19 cellular contexts compared by ENCODE assay signal in the genomic region with DNA sequence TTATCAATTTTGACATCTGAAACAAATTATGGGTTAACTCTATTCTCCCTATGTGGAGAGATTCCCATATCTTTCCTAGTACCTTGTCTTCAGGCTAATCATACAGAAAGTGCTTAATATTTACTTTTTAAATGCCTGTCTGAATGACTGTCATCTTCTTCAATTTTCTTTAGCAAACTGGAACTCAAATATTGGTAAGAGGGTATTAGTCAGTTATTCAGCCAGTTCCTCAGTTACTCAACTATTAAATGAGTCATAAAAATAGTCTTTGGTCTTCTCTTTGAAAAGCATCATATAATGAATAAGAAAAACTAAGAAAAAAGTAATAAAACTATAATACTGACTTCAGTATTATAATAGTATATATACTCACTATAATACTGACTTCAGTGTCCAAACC.
"Had no signal": no experiment of that assay in that cellular context is flagged by ENCODE, and none has a peak within 500 bp of the region (broad histone marks: within the 10 kb centered on the region; RNA-seq: fewer than 3 reads in every experiment).

No MANE protein-coding gene starts in this region.

- H3K36me3 ChIP-seq: gastroesophageal sphincter, lower lobe of right lung, neutrophil, thyroid gland, uterus had no signal

- H3K27ac ChIP-seq: body of pancreas, gastroesophageal sphincter, lower lobe of right lung, neutrophil, thyroid gland, uterus had no signal

- H3K27ac Mint-ChIP-seq: activated CD4-positive, alpha-beta memory T cell treated with anti-CD3 and anti-CD28 coated beads for 36 hours; activated naive CD8-positive, alpha-beta T cell treated with anti-CD3 and anti-CD28 coated beads, Interleukin-2, amount 50 U/mL, for 24 hours; activated T-cell treated with anti-CD3 and anti-CD28 coated beads, Interleukin-2, amount 50 U/mL, for 72 hours; naive B cell; T-helper 2 cell treated with Interferon-gamma antibody and Interleukin-4, amounts not matched to agents 5 μg/mL and 100 μg/mL, for 36 hours had no signal

- H3K4me3 Mint-ChIP-seq: activated CD4-positive, alpha-beta memory T cell treated with anti-CD3 and anti-CD28 coated beads for 36 hours; activated naive CD8-positive, alpha-beta T cell treated with anti-CD3 and anti-CD28 coated beads, Interleukin-2, amount 50 U/mL, for 24 hours; activated T-cell treated with anti-CD3 and anti-CD28 coated beads, Interleukin-2, amount 50 U/mL, for 72 hours; naive B cell; T-helper 2 cell treated with Interferon-gamma antibody and Interleukin-4, amounts not matched to agents 5 μg/mL and 100 μg/mL, for 36 hours had no signal

- H3K4me3 ChIP-seq: body of pancreas, gastroesophageal sphincter, lower lobe of right lung, smooth muscle cell, thyroid gland, uterus had no signal

- H3K4me2 ChIP-seq: smooth muscle cell had no signal

- H3K4me1 ChIP-seq: body of pancreas, gastroesophageal sphincter, lower lobe of right lung, thyroid gland, uterus had no signal

- H3K9me3 ChIP-seq: body of pancreas, gastroesophageal sphincter, lower lobe of right lung, neutrophil, thyroid gland, uterus had no signal

- ATAC-seq: activated naive CD8-positive, alpha-beta T cell treated with anti-CD3 and anti-CD28 coated beads, Interleukin-2, amount 50 U/mL, for 24 hours; activated T-cell treated with anti-CD3 and anti-CD28 coated beads, Interleukin-2, amount 50 U/mL, for 72 hours; body of pancreas; esophagus mucosa; gastroesophageal sphincter; lower lobe of right lung had no signal

- DNase-seq: activated CD4-positive, alpha-beta memory T cell treated with anti-CD3 and anti-CD28 coated beads for 36 hours; activated CD8-positive, alpha-beta memory T cell treated with anti-CD3 and anti-CD28 coated beads, Interleukin-2, amount 50 U/mL, for 4 hours; activated naive CD4-positive, alpha-beta T cell; activated naive CD8-positive, alpha-beta T cell treated with anti-CD3 and anti-CD28 coated beads, Interleukin-2, amount 50 U/mL, for 24 hours; activated T-cell treated with anti-CD3 and anti-CD28 coated beads, Interleukin-2, amount 50 U/mL, for 72 hours; body of pancreas; cerebellar nuclear complex; dermis blood vessel endothelial cell; kidney; lower lobe of right lung; naive B cell; retina; thyroid gland; uterus had no signal

- H3K4me1 Mint-ChIP-seq: activated naive CD8-positive, alpha-beta T cell treated with anti-CD3 and anti-CD28 coated beads, Interleukin-2, amount 50 U/mL, for 24 hours; naive B cell had no signal

- H3K27me3 ChIP-seq: body of pancreas, gastroesophageal sphincter, neutrophil, thyroid gland, uterus had no signal

- H3K36me3 Mint-ChIP-seq: activated CD4-positive, alpha-beta memory T cell treated with anti-CD3 and anti-CD28 coated beads for 36 hours; naive B cell had no signal

- H3K27me3 Mint-ChIP-seq: activated CD4-positive, alpha-beta memory T cell treated with anti-CD3 and anti-CD28 coated beads for 36 hours; activated naive CD8-positive, alpha-beta T cell treated with anti-CD3 and anti-CD28 coated beads, Interleukin-2, amount 50 U/mL, for 24 hours; naive B cell had no signal

- FAIRE-seq: kidney had no signal
